ENCODE assay signal across 15 cellular contexts in genomic region chr1:239912471-239912870, GRCh38.
DNase-seq lines count a peak whose midpoint lies in the region; ATAC-seq and TF ChIP-seq lines count a peak whose summit lies in the region.
"Had no signal": no experiment of that assay in that cellular context is flagged by ENCODE, and none has a peak within 500 bp of the region (broad histone marks: within the 10 kb centered on the region; RNA-seq: fewer than 3 reads in every experiment).

No MANE protein-coding gene starts in this region.

- no peak for TF ChIP-seq CTCF in HFFc6 (IDR thresholded peaks at IDR 0.05)
- TF ChIP-seq CTCF in RWPE1 (conservative IDR thresholded peaks at IDR 0.05; ENCODE audit: low read depth), result no peak
- no peak for TF ChIP-seq CTCF in smooth muscle cell (IDR thresholded peaks at IDR 0.05; ENCODE audit: borderline replicate concordance, insufficient read depth, poor library complexity, severe bottlenecking)

- no peaks in the 10 kb centered on the region for H3K79me2 ChIP-seq in smooth muscle cell (ENCODE audit: low read depth)

- H3K9me3 ChIP-seq in smooth muscle cell (replicated peaks; ENCODE audit: low read depth), result no peaks in the 10 kb centered on the region
- H3K9me3 ChIP-seq: Peyer's patch had no signal

- peak overlapping the region; percentile 56 for H3K4me3 Mint-ChIP-seq in HFFc6
- H3K4me3 Mint-ChIP-seq: activated naive CD4-positive, alpha-beta T cell treated with anti-CD3 and anti-CD28 coated beads, Interleukin-2, amount 10 ng/mL, durations not matched to agents 7 days and 5 days had no signal

- H3K27ac Mint-ChIP-seq in HFFc6, result peak overlapping the region; percentile 25
- H3K27ac Mint-ChIP-seq: activated naive CD4-positive, alpha-beta T cell treated with anti-CD3 and anti-CD28 coated beads, Interleukin-2, amount 10 ng/mL, durations not matched to agents 7 days and 5 days had no signal

- H3K4me2 ChIP-seq in smooth muscle cell, result peak overlapping the region; percentile 56

- H3K4me3 ChIP-seq in smooth muscle cell, result no peak overlapping the region
- H3K4me3 ChIP-seq: Peyer's patch had no signal

- WGBS in smooth muscle cell (ENCODE audit: low lambda C conversion rate), result 40% methylated on average over 6 of the region's 6 CpGs

- H3K4me1 Mint-ChIP-seq in HFFc6 (ENCODE audit: low read depth), result peaks cover 61% of the 10 kb centered on the region
- H3K4me1 Mint-ChIP-seq: activated naive CD4-positive, alpha-beta T cell treated with anti-CD3 and anti-CD28 coated beads, Interleukin-2, amount 10 ng/mL, durations not matched to agents 7 days and 5 days had no signal

- ATAC-seq in HG03432 (IDR thresholded peaks at IDR 0.05; ENCODE audit: unreplicated experiment) (no peak), GM18870 (IDR thresholded peaks at IDR 0.05; ENCODE audit: unreplicated experiment) (no peak), HG03135 (IDR thresholded peaks at IDR 0.05; ENCODE audit: unreplicated experiment) (no peak)

- no peak overlapping the region for H3K9ac ChIP-seq in smooth muscle cell (ENCODE audit: low read depth)

- H2AFZ ChIP-seq in smooth muscle cell (ENCODE audit: low read depth), result no peak overlapping the region

- POLR2A ChIA-PET in RWPE1 (lab: Yijun Ruan, JAX; ENCODE audit: low non-redundant PET), result no interaction called here

- peaks cover 37% of the 10 kb centered on the region for H3K4me1 ChIP-seq in smooth muscle cell (ENCODE audit: low read depth)
- H3K4me1 ChIP-seq: Peyer's patch had no signal

- CTCF ChIA-PET in RWPE1 (lab: Yijun Ruan, JAX), result no interaction called here

- H3K27ac ChIP-seq in RWPE1, result peak overlapping the region; percentile 52
- peak overlapping the region; percentile 75 for H3K27ac ChIP-seq in smooth muscle cell (ENCODE audit: low read depth)

- peaks cover 24% of the 10 kb centered on the region for H3F3A ChIP-seq in smooth muscle cell (ENCODE audit: low read depth)

- H3K36me3 ChIP-seq in smooth muscle cell (ENCODE audit: low read depth), result no peaks in the 10 kb centered on the region
- H3K36me3 ChIP-seq: Peyer's patch had no signal

- peaks cover 1% of the 10 kb centered on the region; the same call in 1 of the 2 replicates for H3K36me3 Mint-ChIP-seq in HFFc6 (ENCODE audit: low read depth)
- H3K36me3 Mint-ChIP-seq: activated naive CD4-positive, alpha-beta T cell treated with anti-CD3 and anti-CD28 coated beads, Interleukin-2, amount 10 ng/mL, durations not matched to agents 7 days and 5 days had no signal

- DNase-seq in HFFc6 (peak; percentile 77), RWPE1 (ENCODE audit: low spot score) (peak; percentile 8), fibroblast of the conjunctiva (ENCODE audit: low read depth) (peak; percentile 4), smooth muscle cell (lab: John Stamatoyannopoulos, UW; ENCODE audit: unreplicated experiment) (no peak), SIG-M5 (lab: John Stamatoyannopoulos, UW) (no peak)
- DNase-seq: activated CD8-positive, alpha-beta memory T cell treated with anti-CD3 and anti-CD28 coated beads for 24 hours; activated naive CD4-positive, alpha-beta T cell treated with anti-CD3 and anti-CD28 coated beads, Interleukin-2, amount 10 ng/mL, durations not matched to agents 7 days and 5 days; NCI-H345; Peyer's patch; retina; substantia nigra; T-helper 9 cell had no signal

- H3K27me3 Mint-ChIP-seq in HFFc6 (ENCODE audit: insufficient read depth), result peaks cover 6% of the 10 kb centered on the region

- no peaks in the 10 kb centered on the region for H3K9me3 Mint-ChIP-seq in HFFc6
- H3K9me3 Mint-ChIP-seq: activated naive CD4-positive, alpha-beta T cell treated with anti-CD3 and anti-CD28 coated beads, Interleukin-2, amount 10 ng/mL, durations not matched to agents 7 days and 5 days had no signal

- no peaks in the 10 kb centered on the region for H4K20me1 ChIP-seq in smooth muscle cell (ENCODE audit: low read depth)

- H3K27me3 ChIP-seq in smooth muscle cell (ENCODE audit: low read depth), result no peaks in the 10 kb centered on the region
- H3K27me3 ChIP-seq: Peyer's patch had no signal

Comparison
In these comparisons a context has a peak if more than half of its experiments do, and no peak if none do; other contexts are left out.
1. DNase-seq: peak in HFFc6 (single experiment), RWPE1 (single experiment) and fibroblast of the conjunctiva (single experiment); none in smooth muscle cell (single experiment) and SIG-M5 (single experiment).